ENCODE assay signal across 16 cellular contexts in genomic region chr9:135103001-135103446, GRCh38. TPM values are rescaled to one million over a fixed set of nuclear protein-coding genes. Genes with fewer than 3 reads are reported as not detected.
"Had no signal": no experiment of that assay in that cellular context is flagged by ENCODE, and none has a peak within 500 bp of the region (broad histone marks: within the 10 kb centered on the region; RNA-seq: fewer than 3 reads in every experiment).

No MANE protein-coding gene starts in this region.

- H3K4me3 ChIP-seq: lower lobe of right lung, prostate gland, sigmoid colon, suprapubic skin had no signal

- H3K27ac ChIP-seq: lower lobe of right lung, prostate gland, suprapubic skin had no signal

- H3K4me1 Mint-ChIP-seq: activated naive CD8-positive, alpha-beta T cell treated with anti-CD3 and anti-CD28 coated beads, Interleukin-2, amount 50 U/mL, for 24 hours; naive thymus-derived CD8-positive, alpha-beta T cell had no signal

- H3K36me3 ChIP-seq: lower lobe of right lung, prostate gland, suprapubic skin had no signal

- H3K27ac Mint-ChIP-seq: activated CD8-positive, alpha-beta T cell treated with anti-CD3 and anti-CD28 coated beads for 36 hours; activated naive CD8-positive, alpha-beta T cell treated with anti-CD3 and anti-CD28 coated beads, Interleukin-2, amount 50 U/mL, for 24 hours; activated T-helper 1 cell treated with anti-CD3 and anti-CD28 coated beads, Interleukin-12 subunit alpha, Interleukin-12 subunit beta, Interleukin-2, Interleukin-4 antibody, amounts not matched to agents 30 ng/mL and 10 ng/mL and 1 ng/mL, durations not matched to agents 14 hours and 24 hours and 36 hours; naive thymus-derived CD8-positive, alpha-beta T cell had no signal

- H3K9me3 Mint-ChIP-seq: activated CD8-positive, alpha-beta T cell treated with anti-CD3 and anti-CD28 coated beads for 36 hours; activated naive CD8-positive, alpha-beta T cell treated with anti-CD3 and anti-CD28 coated beads, Interleukin-2, amount 50 U/mL, for 24 hours; activated T-helper 1 cell treated with anti-CD3 and anti-CD28 coated beads, Interleukin-12 subunit alpha, Interleukin-12 subunit beta, Interleukin-2, Interleukin-4 antibody, amounts not matched to agents 30 ng/mL and 10 ng/mL and 1 ng/mL, durations not matched to agents 14 hours and 24 hours and 36 hours had no signal

- H3K4me3 Mint-ChIP-seq: activated CD8-positive, alpha-beta T cell treated with anti-CD3 and anti-CD28 coated beads for 36 hours; activated naive CD8-positive, alpha-beta T cell treated with anti-CD3 and anti-CD28 coated beads, Interleukin-2, amount 50 U/mL, for 24 hours; activated T-helper 1 cell treated with anti-CD3 and anti-CD28 coated beads, Interleukin-12 subunit alpha, Interleukin-12 subunit beta, Interleukin-2, Interleukin-4 antibody, amounts not matched to agents 30 ng/mL and 10 ng/mL and 1 ng/mL, durations not matched to agents 14 hours and 24 hours and 36 hours; naive thymus-derived CD8-positive, alpha-beta T cell had no signal

- ATAC-seq: activated CD8-positive, alpha-beta T cell treated with anti-CD3 and anti-CD28 coated beads for 36 hours; activated naive CD8-positive, alpha-beta T cell treated with anti-CD3 and anti-CD28 coated beads, Interleukin-2, amount 50 U/mL, for 24 hours; esophagus mucosa; lower lobe of right lung; naive thymus-derived CD8-positive, alpha-beta T cell had no signal

- H3K4me1 ChIP-seq: lower lobe of right lung, prostate gland, suprapubic skin had no signal

- DNase-seq: activated CD4-positive, alpha-beta T cell treated with anti-CD3 and anti-CD28 coated beads for 4 hours; activated CD8-positive, alpha-beta T cell treated with anti-CD3 and anti-CD28 coated beads for 36 hours; activated naive CD4-positive, alpha-beta T cell treated with Interleukin-2 at 50 U/mL for 16 hours; activated naive CD8-positive, alpha-beta T cell treated with anti-CD3 and anti-CD28 coated beads, Interleukin-2, amount 50 U/mL, for 24 hours; foreskin fibroblast; kidney glomerular epithelial cell; lower lobe of right lung; naive thymus-derived CD8-positive, alpha-beta T cell; sigmoid colon; stimulated activated CD4-positive, alpha-beta T cell treated with anti-CD3 and anti-CD28 coated beads, Interleukin-2, amount 100 ng/mL, for 48 hours; stimulated activated naive CD4-positive, alpha-beta T cell treated with Interleukin-2 at 50 U/mL for 16 hours; T-helper 9 cell had no signal

- H3K36me3 Mint-ChIP-seq: naive thymus-derived CD8-positive, alpha-beta T cell had no signal

- H3K9me3 ChIP-seq: lower lobe of right lung, prostate gland, sigmoid colon, suprapubic skin had no signal

RNA-seq across cellular contexts. Expression of gene OLFM1, which starts 15.6 kb away (rescaled TPM):
- total RNA-seq: activated CD8-positive, alpha-beta T cell treated with anti-CD3 and anti-CD28 coated beads for 36 hours; naive thymus-derived CD8-positive, alpha-beta T cell had no signal
- polyA plus RNA-seq: naive thymus-derived CD8-positive, alpha-beta T cell had no signal
